ENCODE assay signal across 16 cellular contexts in the genomic region with DNA sequence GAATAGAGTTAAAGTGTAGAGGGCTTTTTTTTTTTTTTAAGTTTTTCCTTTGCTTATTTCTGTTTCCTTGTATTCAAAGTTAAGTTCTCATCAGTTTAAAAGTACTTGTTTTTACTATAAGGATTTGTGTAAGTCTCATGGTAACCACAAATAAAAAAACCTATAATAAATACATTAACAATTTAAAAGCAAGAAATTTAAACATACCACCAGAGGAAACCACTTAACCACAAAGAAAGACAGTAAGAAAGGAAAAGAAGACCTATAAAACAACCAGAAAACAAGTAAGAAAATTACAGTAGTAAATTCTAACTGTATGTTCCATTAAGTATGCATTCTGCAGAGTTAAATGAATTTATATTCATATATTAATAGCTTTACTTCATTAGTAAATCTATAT.
"Had no signal": no experiment of that assay in that cellular context is flagged by ENCODE, and none has a peak within 500 bp of the region (broad histone marks: within the 10 kb centered on the region; RNA-seq: fewer than 3 reads in every experiment).

No MANE protein-coding gene starts in this region.

- ATAC-seq: activated T-cell treated with anti-CD3 and anti-CD28 coated beads, Interleukin-2, amount 50 U/mL, for 72 hours; foreskin keratinocyte; left cardiac atrium; naive thymus-derived CD8-positive, alpha-beta T cell; sciatic nerve; stimulated activated effector memory CD8-positive, alpha-beta T cell treated with anti-CD3 and anti-CD28 coated beads, Interleukin-12 subunit alpha, Interleukin-12 subunit beta, amount 100 ng/mL, for 72 hours had no signal

- H3K27me3 ChIP-seq: foreskin keratinocyte, stomach, upper lobe of left lung had no signal

- H3K27ac ChIP-seq: foreskin keratinocyte, parathyroid adenoma, stomach, upper lobe of left lung, VCaP had no signal

- H3K36me3 ChIP-seq: stomach, upper lobe of left lung had no signal

- DNase-seq: activated CD4-positive, alpha-beta T cell treated with anti-CD3 and anti-CD28 coated beads for 1 hour; activated effector memory CD4-positive, alpha-beta T cell treated with anti-CD3 and anti-CD28 coated beads, Interleukin-2, amount 50 U/mL, for 16 hours; activated T-cell treated with anti-CD3 and anti-CD28 coated beads, Interleukin-2, amount 50 U/mL, for 72 hours; foreskin keratinocyte; hippocampal formation; left cardiac atrium; mesendoderm; naive thymus-derived CD8-positive, alpha-beta T cell; stimulated activated CD4-positive, alpha-beta T cell treated with anti-CD3 and anti-CD28 coated beads, Interleukin-4, amount 100 ng/mL, for 24 hours; stomach; upper lobe of left lung had no signal

- FAIRE-seq: islet of Langerhans had no signal

- H3K4me1 ChIP-seq: foreskin keratinocyte, parathyroid adenoma, stomach, upper lobe of left lung had no signal

- H3K4me3 ChIP-seq: stomach, upper lobe of left lung had no signal
